Comparison of ENCODE assay signal across 22 cellular contexts in the genomic region with DNA sequence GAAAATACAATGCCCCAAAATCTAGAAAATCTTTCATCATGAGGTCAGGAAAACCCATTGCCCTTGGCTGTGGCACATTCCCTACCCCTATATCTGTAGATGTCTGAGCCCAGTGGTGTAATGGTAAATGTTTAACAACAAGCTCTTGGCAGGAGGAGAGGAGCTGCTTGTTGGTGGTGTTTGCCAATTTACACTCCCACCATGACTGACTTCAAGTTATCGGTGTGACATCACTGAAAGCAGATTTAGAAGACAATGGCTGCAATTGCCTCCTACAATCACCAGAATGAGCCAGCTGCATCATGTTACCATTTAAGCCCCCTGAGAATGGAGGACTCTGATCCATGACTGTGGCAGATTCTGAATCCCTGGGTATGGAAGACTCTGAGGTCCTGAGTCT.
DNase-seq lines count a peak whose midpoint lies in the region; ATAC-seq, FAIRE-seq and TF ChIP-seq lines count a peak whose summit lies in the region.
"Had no signal": no experiment of that assay in that cellular context is flagged by ENCODE, and none has a peak within 500 bp of the region (broad histone marks: within the 10 kb centered on the region; RNA-seq: fewer than 3 reads in every experiment).

No MANE protein-coding gene starts in this region.

- no peak for TF ChIP-seq CTCF in fibroblast of pulmonary artery (IDR thresholded peaks at IDR 0.05; ENCODE audit: low read length, missing control alignments)
- no peak for TF ChIP-seq CTCF in pancreas (IDR thresholded peaks at IDR 0.05)
- no peak for TF ChIP-seq CTCF in lower lobe of right lung (IDR thresholded peaks at IDR 0.05)

- ATAC-seq in pancreas (peak; percentile 43 to 85 (median 74)), GM19351 (IDR thresholded peaks at IDR 0.05; ENCODE audit: unreplicated experiment) (no peak), lower lobe of right lung (no peak)
- ATAC-seq: GM12878, HCT116 had no signal

- intact Hi-C loops in pancreas (cut with DNase I) (no loop called here), lower lobe of right lung (cut with DNase I) (no loop called here)

- H3K9me3 ChIP-seq in HUES48 (ENCODE audit: control insufficient read depth, insufficient read depth, low read length) (no peaks in the 10 kb centered on the region), pancreas (no peaks in the 10 kb centered on the region), lower lobe of right lung (no peaks in the 10 kb centered on the region)
- H3K9me3 ChIP-seq: BE2C had no signal

- DNase-seq in ACHN, result peak; percentile 16
- DNase-seq in fibroblast of pulmonary artery (ENCODE audit: low read depth), result peak; percentile 41
- DNase-seq in pancreas, result no peak
- no peak for DNase-seq in SK-N-DZ (ENCODE audit: low spot score)
- no peak for DNase-seq in lower lobe of right lung
- DNase-seq: BE2C; C1 segment of cervical spinal cord; CD4-positive, CD25-positive, alpha-beta regulatory T cell; CD8-positive, alpha-beta memory T cell; COR-L47; DMS 273 treated with DMSO at 0.1 percent for 48 hours; DMS53; DND-41; EL; GM23248; H7; HFFc6 had no signal

- H3K9ac ChIP-seq in HUES48 (ENCODE audit: low read depth, low read length), result no peak overlapping the region
- H3K9ac ChIP-seq: GM23248 had no signal

- peaks cover 15% of the 10 kb centered on the region for H3K4me1 ChIP-seq in HUES48 (ENCODE audit: control insufficient read depth, insufficient read depth, low read length)
- H3K4me1 ChIP-seq in pancreas, result peaks cover 0 to 4% (median 4%) of the 10 kb centered on the region in 3 donors
- H3K4me1 ChIP-seq in lower lobe of right lung, result peaks cover 13% of the 10 kb centered on the region
- H3K4me1 ChIP-seq: BE2C had no signal

- no peak for FAIRE-seq in pancreas (lab: Jason Lieb, UNC)
- FAIRE-seq: GM12878, GM19239 had no signal

- H3K27me3 ChIP-seq in HUES48 (ENCODE audit: control insufficient read depth, insufficient read depth, low read length), result no peaks in the 10 kb centered on the region
- H3K27me3 ChIP-seq in pancreas, result no peaks in the 10 kb centered on the region
- no peaks in the 10 kb centered on the region for H3K27me3 ChIP-seq in lower lobe of right lung (ENCODE audit: low read depth)
- H3K27me3 ChIP-seq: BE2C had no signal

- H3K4me3 ChIP-seq in HUES48 (ENCODE audit: low read depth, low read length) (no peak overlapping the region), fibroblast of pulmonary artery (replicated peaks; ENCODE audit: low read depth, low read length) (no peak overlapping the region), pancreas (no peak overlapping the region), lower lobe of right lung (no peak overlapping the region)
- H3K4me3 ChIP-seq: GM12878, GM23248 had no signal

- in situ Hi-C loops in ACHN (cut with HindIII; ENCODE audit: low pct_ligation_motif_present, low pct_unique_long_range_greater_than_20kb, low sequenced_read_pairs), result no loop called here

- 15 to 18% methylated on average over 1 of the region's 1 CpG for WGBS in pancreas, 2 donors

- peak overlapping the region; percentile 36 for H3K27ac ChIP-seq in HUES48 (ENCODE audit: low read depth, low read length)
- no peak overlapping the region for H3K27ac ChIP-seq in pancreas
- no peak overlapping the region for H3K27ac ChIP-seq in lower lobe of right lung
- H3K27ac ChIP-seq: GM23248 had no signal

- H3K36me3 ChIP-seq in HUES48 (ENCODE audit: control insufficient read depth, insufficient read depth, low read length) (no peaks in the 10 kb centered on the region), pancreas (no peaks in the 10 kb centered on the region), lower lobe of right lung (no peaks in the 10 kb centered on the region)
- H3K36me3 ChIP-seq: BE2C had no signal

Comparison
In these comparisons a context has a peak if more than half of its experiments do, and no peak if none do; other contexts are left out.
1. DNase-seq: peak in ACHN (single experiment) and fibroblast of pulmonary artery (single experiment); none in pancreas (0 of 6), SK-N-DZ (single experiment) and lower lobe of right lung (single experiment).
2. ATAC-seq: peak in pancreas (4 of 4); none in GM19351 (single experiment) and lower lobe of right lung (0 of 2).